ENCODE assay signal across 18 cellular contexts in genomic region chr22:29203456-29203855, GRCh38. TPM values are rescaled to one million over a fixed set of nuclear protein-coding genes. Genes with fewer than 3 reads are reported as not detected.
DNase-seq lines count a peak whose midpoint lies in the region; ATAC-seq and TF ChIP-seq lines count a peak whose summit lies in the region.
"Had no signal": no experiment of that assay in that cellular context is flagged by ENCODE, and none has a peak within 500 bp of the region (broad histone marks: within the 10 kb centered on the region; RNA-seq: fewer than 3 reads in every experiment).

No MANE protein-coding gene starts in this region.

- H3K4me3 Mint-ChIP-seq in natural killer cell treated with Interleukin-12 subunit alpha and Interleukin-12 subunit beta and Interleukin-15 and Interleukin-18, amount 100 ng/mL, for 72 hours: peak overlapping the region; percentile 69
- no peak overlapping the region for H3K4me3 Mint-ChIP-seq in natural killer cell
- H3K4me3 Mint-ChIP-seq: activated B cell treated with CpG ODN at 0.5 μM for 24 hours; activated CD4-positive, alpha-beta memory T cell treated with anti-CD3 and anti-CD28 coated beads, Interleukin-2, amount 10 ng/mL, durations not matched to agents 7 days and 5 days; stimulated activated memory B cell treated with anti-CD40 and anti-IgM and Interleukin-4, amounts not matched to agents 10 μg/mL and 1 μg/mL and 100 μg/mL, for 72 hours had no signal

- H3K36me3 Mint-ChIP-seq in natural killer cell treated with Interleukin-12 subunit alpha and Interleukin-12 subunit beta and Interleukin-15 and Interleukin-18, amount 100 ng/mL, for 72 hours: no peaks in the 10 kb centered on the region
- no peaks in the 10 kb centered on the region for H3K36me3 Mint-ChIP-seq in natural killer cell
- H3K36me3 Mint-ChIP-seq: CD4-positive, CD25-positive, alpha-beta regulatory T cell; mesothelial cell of epicardium; stimulated activated memory B cell treated with anti-CD40 and anti-IgM and Interleukin-4, amounts not matched to agents 10 μg/mL and 1 μg/mL and 100 μg/mL, for 72 hours had no signal

- H3K27ac Mint-ChIP-seq in natural killer cell treated with Interleukin-12 subunit alpha and Interleukin-12 subunit beta and Interleukin-15 and Interleukin-18, amount 100 ng/mL, for 72 hours: peak overlapping the region; percentile 74 to 84
- peak overlapping the region in 1 of 2 donors; percentile 75 for H3K27ac Mint-ChIP-seq in natural killer cell
- H3K27ac Mint-ChIP-seq: activated B cell treated with CpG ODN at 0.5 μM for 24 hours; mesothelial cell of epicardium; stimulated activated memory B cell treated with anti-CD40 and anti-IgM and Interleukin-4, amounts not matched to agents 10 μg/mL and 1 μg/mL and 100 μg/mL, for 72 hours had no signal

- peaks cover 33 to 34% of the 10 kb centered on the region in 2 donors for H3K4me1 Mint-ChIP-seq in natural killer cell treated with Interleukin-12 subunit alpha and Interleukin-12 subunit beta and Interleukin-15 and Interleukin-18, amount 100 ng/mL, for 72 hours (ENCODE audit: low read depth in 2 of 2)
- H3K4me1 Mint-ChIP-seq in natural killer cell: peaks cover 32 to 42% of the 10 kb centered on the region in 2 donors

- no peak for TF ChIP-seq POLR2A in erythroblast (IDR thresholded peaks at IDR 0.05; ENCODE audit: low read length)

- intact Hi-C loops in natural killer cell (cut with micrococcal nuclease): loop anchor here (5.0 kb wide), 1 partner anchor 44 kb away; no protein-coding TSS in a partner anchor

- no peak for TF ChIP-seq CTCF in natural killer cell (IDR thresholded peaks at IDR 0.05)

- DNase-seq in natural killer cell treated with Interleukin-12 subunit alpha and Interleukin-12 subunit beta and Interleukin-15 and Interleukin-18, amount 100 ng/mL, for 72 hours (ENCODE audit: low spot score): no peak
- no peak for DNase-seq in natural killer cell
- peak; percentile 31 for DNase-seq in MV-4-11 (lab: John Stamatoyannopoulos, UW)
- DNase-seq in erythroblast (lab: John Stamatoyannopoulos, UW): peak; percentile 76 to 78
- DNase-seq in Ammon's horn (ENCODE audit: low spot score): no peak
- DNase-seq in glomerular visceral epithelial cell (ENCODE audit: extremely low spot score): no peak
- DNase-seq: ACHN, activated B cell treated with CpG ODN at 0.5 μM for 24 hours, cerebellar nuclear complex, Karpas-422, NCI-H524 treated with DMSO at 0.1 percent for 48 hours, nephron progenitor cell had no signal

- H3K27me3 Mint-ChIP-seq in natural killer cell treated with Interleukin-12 subunit alpha and Interleukin-12 subunit beta and Interleukin-15 and Interleukin-18, amount 100 ng/mL, for 72 hours: peaks cover 4 to 14% of the 10 kb centered on the region in 2 donors
- peaks cover 0 to 3% of the 10 kb centered on the region in 2 donors for H3K27me3 Mint-ChIP-seq in natural killer cell (ENCODE audit: low read depth in 2 of 2)

- no peak for ATAC-seq in natural killer cell treated with Interleukin-12 subunit alpha and Interleukin-12 subunit beta and Interleukin-15 and Interleukin-18, amount 100 ng/mL, for 72 hours
- ATAC-seq in natural killer cell: no peak
- ATAC-seq in GM18861 (IDR thresholded peaks at IDR 0.05; ENCODE audit: unreplicated experiment): no peak
- ATAC-seq in GM19328 (IDR thresholded peaks at IDR 0.05; ENCODE audit: unreplicated experiment): no peak

- H3K9me3 Mint-ChIP-seq in natural killer cell treated with Interleukin-12 subunit alpha and Interleukin-12 subunit beta and Interleukin-15 and Interleukin-18, amount 100 ng/mL, for 72 hours: no peaks in the 10 kb centered on the region
- no peaks in the 10 kb centered on the region for H3K9me3 Mint-ChIP-seq in natural killer cell
- H3K9me3 Mint-ChIP-seq: activated B cell treated with CpG ODN at 0.5 μM for 24 hours; activated CD4-positive, alpha-beta memory T cell treated with anti-CD3 and anti-CD28 coated beads, Interleukin-2, amount 10 ng/mL, durations not matched to agents 7 days and 5 days; CD4-positive, CD25-positive, alpha-beta regulatory T cell; mesothelial cell of epicardium; nephron progenitor cell; stimulated activated memory B cell treated with anti-CD40 and anti-IgM and Interleukin-4, amounts not matched to agents 10 μg/mL and 1 μg/mL and 100 μg/mL, for 72 hours had no signal

RNA-seq across cellular contexts. Expression of gene EMID1, which starts 2.2 kb away (rescaled TPM):
- total RNA-seq in natural killer cell treated with Interleukin-12 subunit alpha and Interleukin-12 subunit beta and Interleukin-15 and Interleukin-18, amount 100 ng/mL, for 72 hours: under 1 TPM; 0.67 to 0.71 TPM
- 1 to 10 TPM in 1 of 3 donors, under 1 TPM in 2; 0.59 to 1.3 (median 0.65) TPM for total RNA-seq in natural killer cell
- total RNA-seq: activated B cell treated with CpG ODN at 0.5 μM for 24 hours had no signal

Comparison
In these comparisons a context has a peak if more than half of its experiments do, and no peak if none do; other contexts are left out.
1. DNase-seq: peak in MV-4-11 (single experiment) and erythroblast (2 of 2); none in natural killer cell treated with Interleukin-12 subunit alpha and Interleukin-12 subunit beta and Interleukin-15 and Interleukin-18, amount 100 ng/mL, for 72 hours (single experiment), natural killer cell (single experiment), Ammon's horn (single experiment) and glomerular visceral epithelial cell (single experiment).